In genomic region chr7:98212532-98213041, GRCh38 we compare ENCODE assay signal across 1 cellular context.
TF ChIP-seq lines count a peak whose summit lies in the region.

No MANE protein-coding gene starts in this region.

TF ChIP-seq in GM12878, 131 proteins besides CTCF, POLR2A, EP300 and RAD21 (continued from another document):
- TF ChIP-seq, protein P1, sequence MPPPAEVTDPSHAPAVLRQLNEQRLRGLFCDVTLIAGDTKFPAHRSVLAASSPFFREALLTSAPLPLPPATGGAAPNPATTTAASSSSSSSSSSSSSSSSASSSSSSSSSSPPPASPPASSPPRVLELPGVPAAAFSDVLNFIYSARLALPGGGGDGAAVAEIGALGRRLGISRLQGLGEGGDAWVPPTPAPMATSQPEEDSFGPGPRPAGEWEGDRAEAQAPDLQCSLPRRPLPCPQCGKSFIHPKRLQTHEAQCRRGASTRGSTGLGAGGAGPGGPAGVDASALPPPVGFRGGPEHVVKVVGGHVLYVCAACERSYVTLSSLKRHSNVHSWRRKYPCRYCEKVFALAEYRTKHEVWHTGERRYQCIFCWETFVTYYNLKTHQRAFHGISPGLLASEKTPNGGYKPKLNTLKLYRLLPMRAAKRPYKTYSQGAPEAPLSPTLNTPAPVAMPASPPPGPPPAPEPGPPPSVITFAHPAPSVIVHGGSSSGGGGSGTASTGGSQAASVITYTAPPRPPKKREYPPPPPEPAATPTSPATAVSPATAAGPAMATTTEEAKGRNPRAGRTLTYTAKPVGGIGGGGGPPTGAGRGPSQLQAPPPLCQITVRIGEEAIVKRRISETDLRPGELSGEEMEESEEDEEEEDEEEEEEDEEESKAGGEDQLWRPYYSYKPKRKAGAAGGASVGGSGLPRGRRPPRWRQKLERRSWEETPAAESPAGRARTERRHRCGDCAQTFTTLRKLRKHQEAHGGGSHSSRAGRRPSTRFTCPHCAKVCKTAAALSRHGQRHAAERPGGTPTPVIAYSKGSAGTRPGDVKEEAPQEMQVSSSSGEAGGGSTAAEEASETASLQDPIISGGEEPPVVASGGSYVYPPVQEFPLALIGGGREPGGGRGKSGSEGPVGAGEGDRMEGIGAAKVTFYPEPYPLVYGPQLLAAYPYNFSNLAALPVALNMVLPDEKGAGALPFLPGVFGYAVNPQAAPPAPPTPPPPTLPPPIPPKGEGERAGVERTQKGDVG (CRISPR knock-in tag; IDR thresholded peaks at IDR 0.05), result no peak
